In genomic region chr11:114135737-114136151, GRCh38 we compare ENCODE assay signal across 11 cellular contexts.
DNase-seq lines count a peak whose midpoint lies in the region; ATAC-seq and TF ChIP-seq lines count a peak whose summit lies in the region.
"Had no signal": no experiment of that assay in that cellular context is flagged by ENCODE, and none has a peak within 500 bp of the region (broad histone marks: within the 10 kb centered on the region; RNA-seq: fewer than 3 reads in every experiment).

No MANE protein-coding gene starts in this region.

- ATAC-seq in GM18870 (IDR thresholded peaks at IDR 0.05; ENCODE audit: unreplicated experiment), result no peak
- ATAC-seq in GM21447 (IDR thresholded peaks at IDR 0.05; ENCODE audit: unreplicated experiment), result no peak
- ATAC-seq: Panc1 had no signal

- H3K9me3 ChIP-seq in BLaER1 treated with 17β-estradiol and CSF1 and Interleukin-3, amounts not matched to agents 10 nM and 100 nM (replicated peaks in 1 of 11), result peaks cover 0 to 2% (median 0%) of the 10 kb centered on the region in 11 experiments; a peak in 2 of 22 replicates

- no peaks in the 10 kb centered on the region for H3K36me3 ChIP-seq in BLaER1 treated with 17β-estradiol and CSF1 and Interleukin-3, amounts not matched to agents 10 nM and 100 nM

- H3K27me3 Mint-ChIP-seq in osteocyte (ENCODE audit: unreplicated experiment), result peaks cover 4% of the 10 kb centered on the region
- H3K27me3 Mint-ChIP-seq: brain had no signal

- peaks cover 22 to 58% (median 42%) of the 10 kb centered on the region in 10 experiments for H3K4me1 ChIP-seq in BLaER1 treated with 17β-estradiol and CSF1 and Interleukin-3, amounts not matched to agents 10 nM and 100 nM

- H4K20me1 ChIP-seq in BLaER1 treated with 17β-estradiol and CSF1 and Interleukin-3, amounts not matched to agents 10 nM and 100 nM, result no peaks in the 10 kb centered on the region; a peak in 1 of 22 replicates

- no peaks in the 10 kb centered on the region for H3K9me3 Mint-ChIP-seq in osteocyte (ENCODE audit: unreplicated experiment)
- H3K9me3 Mint-ChIP-seq: brain had no signal

- peak overlapping the region in 3 of 11 experiments; percentile 38 to 64 (median 52); a peak in 5 of 22 replicates for H3K27ac ChIP-seq in BLaER1 treated with 17β-estradiol and CSF1 and Interleukin-3, amounts not matched to agents 10 nM and 100 nM

- no peak overlapping the region for H3K4me3 Mint-ChIP-seq in osteocyte (ENCODE audit: unreplicated experiment)
- H3K4me3 Mint-ChIP-seq: brain had no signal

- no peak overlapping the region; a peak in 1 of 20 replicates for H3K4me3 ChIP-seq in BLaER1 treated with 17β-estradiol and CSF1 and Interleukin-3, amounts not matched to agents 10 nM and 100 nM
- no peak overlapping the region for H3K4me3 ChIP-seq in fibroblast of villous mesenchyme (ENCODE audit: low read depth, low read length)

- H3K27ac Mint-ChIP-seq in osteocyte (ENCODE audit: unreplicated experiment), result peak overlapping the region; percentile 54
- H3K27ac Mint-ChIP-seq: brain had no signal

- peaks cover 46% of the 10 kb centered on the region for H3K4me1 Mint-ChIP-seq in osteocyte (ENCODE audit: unreplicated experiment)

- DNase-seq in RPMI7951 (ENCODE audit: low read depth) (peak; percentile 89), fibroblast of villous mesenchyme (ENCODE audit: low read depth) (peak; percentile 73), osteocyte (ENCODE audit: extremely low spot score, unreplicated experiment) (no peak), cortex of kidney (lab: John Stamatoyannopoulos, UW) (no peak), NCI-H1105 treated with DMSO at 0.1 percent for 48 hours (lab: John Stamatoyannopoulos, UW) (no peak)
- DNase-seq: activated CD4-positive, alpha-beta T cell treated with anti-CD3 and anti-CD28 coated beads, Interleukin-2, amount 50 U/mL, for 48 hours had no signal

- TF ChIP-seq CTCF in fibroblast of villous mesenchyme (IDR thresholded peaks at IDR 0.05; ENCODE audit: insufficient read depth, low read depth, low read length), result no peak
- no peak for TF ChIP-seq CTCF in osteocyte (IDR thresholded peaks at IDR 0.05)

- H3K36me3 Mint-ChIP-seq in osteocyte (ENCODE audit: unreplicated experiment), result peaks cover 14% of the 10 kb centered on the region

- no peak overlapping the region for H3K9ac ChIP-seq in BLaER1 treated with 17β-estradiol and CSF1 and Interleukin-3, amounts not matched to agents 10 nM and 100 nM

- H3K4me2 ChIP-seq in BLaER1 treated with 17β-estradiol and CSF1 and Interleukin-3, amounts not matched to agents 10 nM and 100 nM, result peak overlapping the region in 8 of 11 experiments; percentile 28 to 85 (median 68); a peak in 15 of 22 replicates

- H3K27me3 ChIP-seq in BLaER1 treated with 17β-estradiol and CSF1 and Interleukin-3, amounts not matched to agents 10 nM and 100 nM, result peaks cover 0 to 20% (median 0%) of the 10 kb centered on the region in 11 experiments; a peak in 5 of 22 replicates

Comparison
In these comparisons a context has a peak if more than half of its experiments do, and no peak if none do; other contexts are left out.
1. DNase-seq: peak in RPMI7951 (single experiment) and fibroblast of villous mesenchyme (single experiment); none in osteocyte (single experiment), cortex of kidney (single experiment) and NCI-H1105 treated with DMSO at 0.1 percent for 48 hours (single experiment).